ENCODE assay signal across 1 cellular context in the genomic region with DNA sequence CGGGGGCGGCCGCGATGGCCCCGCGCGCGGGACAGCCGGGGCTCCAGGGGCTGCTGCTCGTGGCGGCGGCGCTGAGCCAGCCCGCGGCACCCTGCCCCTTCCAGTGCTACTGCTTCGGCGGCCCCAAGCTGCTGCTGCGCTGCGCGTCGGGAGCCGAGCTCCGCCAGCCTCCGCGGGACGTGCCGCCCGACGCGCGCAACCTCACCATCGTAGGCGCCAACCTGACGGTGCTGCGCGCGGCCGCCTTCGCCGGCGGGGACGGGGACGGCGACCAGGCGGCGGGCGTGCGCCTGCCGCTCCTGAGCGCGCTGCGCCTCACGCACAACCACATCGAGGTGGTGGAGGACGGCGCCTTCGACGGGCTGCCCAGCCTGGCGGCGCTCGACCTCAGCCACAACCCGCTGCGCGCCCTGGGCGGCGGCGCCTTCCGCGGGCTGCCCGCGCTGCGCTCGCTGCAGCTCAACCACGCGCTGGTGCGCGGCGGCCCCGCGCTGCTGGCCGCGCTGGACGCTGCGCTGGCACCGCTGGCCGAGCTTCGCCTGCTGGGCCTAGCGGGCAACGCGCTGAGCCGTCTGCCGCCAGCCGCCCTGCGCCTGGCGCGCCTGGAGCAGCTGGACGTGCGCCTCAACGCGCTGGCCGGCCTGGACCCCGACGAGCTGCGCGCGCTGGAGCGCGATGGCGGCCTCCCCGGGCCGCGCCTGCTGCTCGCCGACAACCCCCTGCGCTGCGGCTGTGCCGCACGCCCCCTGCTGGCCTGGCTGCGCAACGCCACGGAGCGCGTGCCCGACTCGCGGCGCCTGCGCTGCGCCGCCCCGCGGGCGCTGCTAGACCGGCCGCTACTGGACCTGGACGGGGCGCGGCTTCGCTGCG.
TF ChIP-seq lines count a peak whose summit lies in the region.

No MANE protein-coding gene starts in this region.

TF ChIP-seq in SK-N-SH, 30 proteins besides CTCF, POLR2A, EP300 and RAD21 (continued from another document):
- TF ChIP-seq REST (IDR thresholded peaks at IDR 0.05; ENCODE audit: low read depth, low read length) (peak; percentile 65; the same call in 1 of the 2 replicates), CHD2 (IDR thresholded peaks at IDR 0.05; ENCODE audit: low read length, partially characterized antibody) (peak; percentile 30), RFX5 (IDR thresholded peaks at IDR 0.05; ENCODE audit: low read length) (no peak)
